Comparison of ENCODE assay signal across 8 cellular contexts in genomic region chr1:165369255-165369848, GRCh38. TPM values are rescaled to one million over a fixed set of nuclear protein-coding genes. Genes with fewer than 3 reads are reported as not detected.
DNase-seq lines count a peak whose midpoint lies in the region; ATAC-seq and TF ChIP-seq lines count a peak whose summit lies in the region.

No MANE protein-coding gene starts in this region.

- intact Hi-C loops in adrenal gland (cut with DNase I) = loop anchor here in 1 of 2 donors (10.0 kb wide), 1 partner anchor 225 kb away; no protein-coding TSS in a partner anchor

- TF ChIP-seq CTCF in adrenal gland (IDR thresholded peaks at IDR 0.05) = peak; percentile 61 to 82 (median 73)

- no peak overlapping the region for H3K4me3 ChIP-seq in adrenal gland

- no peaks in the 10 kb centered on the region for H3K4me1 ChIP-seq in adrenal gland (replicated peaks in 1 of 2)

- ATAC-seq in GM18861 (IDR thresholded peaks at IDR 0.05; ENCODE audit: unreplicated experiment) (peak; percentile 62), HG03565 (IDR thresholded peaks at IDR 0.05; ENCODE audit: unreplicated experiment) (peak; percentile 63)

- WGBS in adrenal gland, 4 donors = 16 to 21% (median 19%) methylated on average over 9 of the region's 9 CpGs

- H3K36me3 ChIP-seq in adrenal gland (replicated peaks in 1 of 2) = no peaks in the 10 kb centered on the region

- no peaks in the 10 kb centered on the region for H3K9me3 ChIP-seq in adrenal gland (replicated peaks in 1 of 3)

- TF ChIP-seq POLR2A in adrenal gland (IDR thresholded peaks at IDR 0.05) = no peak

- H3K27me3 ChIP-seq in adrenal gland = peaks cover 27% of the 10 kb centered on the region

- H3K27ac ChIP-seq in adrenal gland = no peak overlapping the region

- DNase-seq in C1 segment of cervical spinal cord (lab: John Stamatoyannopoulos, UW) (peak in 9 of 14 donors; percentile 4 to 50 (median 21)), SHP77 (lab: John Stamatoyannopoulos, UW) (peak; percentile 32 to 43), adrenal gland (peak; percentile 38 to 71 (median 64)), hepatic stellate cell (ENCODE audit: low spot score) (peak; percentile 41), GF-D8 (lab: John Stamatoyannopoulos, UW) (no peak)
- DNase-seq in stimulated activated CD4-positive, alpha-beta T cell treated with anti-CD3 and anti-CD28 coated beads, Interleukin-12 subunit alpha, Interleukin-12 subunit beta, amount 100 ng/mL, for 48 hours (ENCODE audit: low read depth in 2 of 3, low spot score in 1 of 3) = peak; percentile 20 to 43 (median 37)

RNA-seq across cellular contexts. Expression of gene LMX1A, which starts 12.8 kb away (rescaled TPM):
- not detected for total RNA-seq in adrenal gland
- polyA plus RNA-seq in adrenal gland = under 1 TPM in 1 of 3 donors, not detected in 2; 0.08 TPM
